8 cellular contexts compared by ENCODE assay signal in the genomic region with DNA sequence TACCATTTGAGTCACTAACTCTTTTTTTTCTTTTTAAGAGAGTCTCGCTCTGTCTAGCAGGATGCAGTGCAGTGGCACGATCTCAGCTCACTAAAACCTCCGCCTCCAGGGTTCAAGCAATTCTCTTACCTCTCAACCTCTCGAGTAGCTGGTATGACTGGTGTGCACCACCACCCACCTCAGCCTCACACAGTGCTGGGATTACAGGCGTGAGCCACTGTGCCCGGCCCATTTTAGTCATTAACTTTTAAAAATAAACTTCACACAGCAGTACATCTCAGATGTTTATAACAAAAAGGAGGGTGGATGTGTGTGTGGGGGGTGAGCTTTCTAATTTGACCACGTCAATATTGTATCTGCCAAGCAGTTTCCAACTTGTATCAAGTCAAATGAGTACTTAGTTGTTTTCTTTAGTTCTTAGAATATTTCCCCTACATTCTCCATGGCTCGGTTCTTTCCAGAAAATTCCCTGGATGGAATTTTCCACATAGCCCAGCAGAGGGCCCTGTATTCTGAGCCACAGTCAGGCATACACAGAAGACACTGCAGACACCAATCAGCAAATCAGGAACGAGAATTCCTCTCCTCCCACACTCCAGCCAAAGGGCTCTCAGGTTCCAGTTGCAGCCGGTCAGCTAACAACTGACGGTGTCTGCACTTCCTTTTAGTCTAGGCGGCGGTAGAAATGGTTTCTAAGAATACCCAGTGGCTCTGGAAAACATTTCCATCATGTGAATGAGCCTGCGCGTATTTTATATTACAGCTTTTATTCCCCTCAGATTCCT. TPM values are rescaled to one million over a fixed set of nuclear protein-coding genes. Genes with fewer than 3 reads are reported as not detected.
A peak's percentile ranks its signal among the peaks of the same experiment; 100 is the strongest.
DNase-seq lines count a peak whose midpoint lies in the region; ATAC-seq and TF ChIP-seq lines count a peak whose summit lies in the region.

No MANE protein-coding gene starts in this region.

- H3K4me1 ChIP-seq in Panc1 (ENCODE audit: control insufficient read depth, insufficient read depth, low read length): 0 out of 2 replicates have a peak, but pooled peaks cover 3% of the 10 kb centered on the region

- no peaks in the 10 kb centered on the region for H3K36me3 ChIP-seq in Panc1 (ENCODE audit: control insufficient read depth, insufficient read depth, low read length)

- no peaks in the 10 kb centered on the region for H3K36me3 Mint-ChIP-seq in T-cell

- in situ Hi-C loops in Panc1 (cut with HindIII; ENCODE audit: low pct_unique_long_range_greater_than_20kb, low sequenced_read_pairs): no loop called here

- peak; percentile 52 for DNase-seq in DMS153 treated with DMSO at 0.1 percent for 48 hours (lab: John Stamatoyannopoulos, UW; ENCODE audit: unreplicated experiment)
- DNase-seq in LNCaP clone FGC (ENCODE audit: low read depth): peak; percentile 80
- DNase-seq in Panc1 (ENCODE audit: low read depth, low spot score): peak; percentile 65
- peak; percentile 92 for DNase-seq in dermis blood vessel endothelial cell
- peak; percentile 79 for DNase-seq in left lobe of liver (ENCODE audit: low spot score)
- DNase-seq in stromal cell of bone marrow (ENCODE audit: low read depth): peak; percentile 89
- DNase-seq in T-cell: no peak

- H3K9me3 ChIP-seq in Panc1 (ENCODE audit: control insufficient read depth, insufficient read depth, low read depth, low read length): no peaks in the 10 kb centered on the region

- H3K27me3 Mint-ChIP-seq in T-cell: peaks cover 0 to 4% of the 10 kb centered on the region in 2 donors

- CTCF ChIA-PET in Panc1 (lab: Charles Lee): interaction anchor here (0.6 to 0.7 kb wide), 3 partner anchors 22 to 56 kb away, joined by 4 to 9 read pairs (median 6); no protein-coding TSS in a partner anchor
- CTCF ChIA-PET in T-cell (lab: Charles Lee): no interaction called here

- POLR2A ChIA-PET in Panc1 (lab: Charles Lee): interaction anchor here (0.6 kb wide), 1 partner anchor 157 kb away, joined by 8 read pairs; no protein-coding TSS in a partner anchor
- POLR2A ChIA-PET in T-cell (lab: Charles Lee): no interaction called here

- no peaks in the 10 kb centered on the region for H3K9me3 Mint-ChIP-seq in T-cell

- H3K27ac ChIP-seq in Panc1 (ENCODE audit: low read length): peak overlapping the region; percentile 68

- BruUV-seq in Panc1 (replicated peaks; lab: Mats Ljungman, UMichigan): no TSS peak

- no peak overlapping the region for H3K4me3 ChIP-seq in LNCaP clone FGC (ENCODE audit: low read depth, low read length)
- H3K4me3 ChIP-seq in Panc1 (ENCODE audit: low read depth in 2 of 2, low read length in 2 of 2): no peak overlapping the region; a peak in 1 of 4 replicates

- no peaks in the 10 kb centered on the region for H3K4me1 Mint-ChIP-seq in T-cell

- TF ChIP-seq CTCF in LNCaP clone FGC (IDR thresholded peaks at IDR 0.05; ENCODE audit: control insufficient read depth, extremely low read depth, insufficient read depth) (peak; percentile 55), Panc1 (IDR thresholded peaks at IDR 0.05) (peak; percentile 75)

- intact Hi-C loops in Panc1 (cut with micrococcal nuclease; ENCODE audit: unreplicated experiment): no loop called here

- no peaks in the 10 kb centered on the region for H3K27me3 ChIP-seq in Panc1 (ENCODE audit: control insufficient read depth, insufficient read depth, low read length)

- ATAC-seq in Panc1 (peak; percentile 99), left lobe of liver (peak; percentile 100), HG03565 (IDR thresholded peaks at IDR 0.05; ENCODE audit: unreplicated experiment) (no peak), T-cell (replicated peaks in 1 of 4) (no peak)

- H3K27ac Mint-ChIP-seq in T-cell: no peak overlapping the region

- no peak overlapping the region for H3K4me3 Mint-ChIP-seq in T-cell

RNA-seq across cellular contexts. Expression of gene ARAF, which starts 20.1 kb away (rescaled TPM):
- total RNA-seq in Panc1 (2021; ENCODE audit: unreplicated experiment) (87.9 TPM), dermis blood vessel endothelial cell (10.4 and 17.7 TPM in 2 replicates), left lobe of liver (66.9 TPM), T-cell (100 to 1,000 TPM; 113 to 138 (median 122) TPM)
- polyA plus RNA-seq in Panc1 (2012; ENCODE audit: insufficient read length): 76.8 TPM

RNA-seq across cellular contexts. Expression of gene TIMP1, which starts 41.3 kb away (rescaled TPM):
- 131 TPM for total RNA-seq in Panc1 (2021; ENCODE audit: unreplicated experiment)
- polyA plus RNA-seq in Panc1 (2012; ENCODE audit: insufficient read length): 129 TPM
- 66.4 and 102 TPM in 2 replicates for total RNA-seq in dermis blood vessel endothelial cell
- 102 TPM for total RNA-seq in left lobe of liver
- 100 to 1,000 TPM in 1 of 5 donors, 10 to 100 TPM in 4; 28.7 to 120 (median 59.7) TPM for total RNA-seq in T-cell

RNA-seq across cellular contexts. Expression of gene ZNF41, which starts 57.9 kb away (rescaled TPM):
- total RNA-seq in Panc1 (2021; ENCODE audit: unreplicated experiment) (8.0 TPM), dermis blood vessel endothelial cell (9.2 and 11.8 TPM in 2 replicates), left lobe of liver (3.3 TPM), T-cell (10 to 100 TPM in 3 of 5 donors, 1 to 10 TPM in 2; 8.4 to 20.4 (median 14.7) TPM)
- polyA plus RNA-seq in Panc1 (2012; ENCODE audit: insufficient read length): 5.4 TPM

Comparison
In these comparisons a context has a peak if more than half of its experiments do, and no peak if none do; other contexts are left out.
1. DNase-seq: peak in DMS153 treated with DMSO at 0.1 percent for 48 hours (single experiment), LNCaP clone FGC (single experiment), Panc1 (single experiment), dermis blood vessel endothelial cell (single experiment), left lobe of liver (single experiment) and stromal cell of bone marrow (single experiment); none in T-cell (0 of 34).
2. ATAC-seq: peak in Panc1 (single experiment) and left lobe of liver (single experiment); none in HG03565 (single experiment) and T-cell (0 of 4).